ENCODE assay signal across 16 cellular contexts in genomic region chr10:102314801-102315200, GRCh38.
DNase-seq lines count a peak whose midpoint lies in the region; ATAC-seq, FAIRE-seq and TF ChIP-seq lines count a peak whose summit lies in the region.
"Had no signal": no experiment of that assay in that cellular context is flagged by ENCODE, and none has a peak within 500 bp of the region (broad histone marks: within the 10 kb centered on the region; RNA-seq: fewer than 3 reads in every experiment).

No MANE protein-coding gene starts in this region.

- H3K23ac ChIP-seq in H1 (ENCODE audit: insufficient read length): no peak overlapping the region

- H3K4me2 ChIP-seq in H1 (ENCODE audit: insufficient read depth in 1 of 2, low read depth in 2 of 2, low read length in 2 of 2): no peak overlapping the region
- H3K4me2 ChIP-seq: GM23338, KMS-11 had no signal

- no peak for TF ChIP-seq RAD21 in H1 (IDR thresholded peaks at IDR 0.05 in 1 of 2, conservative IDR thresholded peaks at IDR 0.05 in 1 of 2; ENCODE audit: low read depth in 2 of 2, low read length in 2 of 2)

- H3K27me3 Mint-ChIP-seq in activated T-cell treated with anti-CD3 and anti-CD28 coated beads, Interleukin-2, amount 50 U/mL, for 72 hours (ENCODE audit: low read depth): no peaks in the 10 kb centered on the region

- H3K4me1 ChIP-seq in H1 (replicated peaks in 1 of 4; ENCODE audit: control insufficient read depth in 3 of 4, insufficient read depth in 4 of 4, low read length in 3 of 4): peaks cover 0 to 3% (median 0%) of the 10 kb centered on the region in 4 experiments; a peak in 1 of 7 replicates

- no peak overlapping the region for H3K4me3 Mint-ChIP-seq in activated T-cell treated with anti-CD3 and anti-CD28 coated beads, Interleukin-2, amount 50 U/mL, for 72 hours
- H3K4me3 Mint-ChIP-seq: CD8-positive, alpha-beta T cell; GM23338; H9 had no signal

- H4K20me1 ChIP-seq in H1 (replicated peaks in 1 of 2; ENCODE audit: control insufficient read depth in 1 of 2, insufficient read depth in 2 of 2, low read length in 2 of 2): peaks cover 2 to 3% of the 10 kb centered on the region in 2 experiments

- H2BK5ac ChIP-seq in H1 (ENCODE audit: low read depth, low read length): no peak overlapping the region

- no peak for DNase-seq in activated T-cell treated with anti-CD3 and anti-CD28 coated beads, Interleukin-2, amount 50 U/mL, for 72 hours
- DNase-seq in activated T-cell treated with anti-CD3 and anti-CD28 coated beads, Interleukin-2, amount 50 U/mL, for 1 hour: no peak
- DNase-seq in G401 (ENCODE audit: low spot score) (peak; percentile 61), H1 (ENCODE audit: low read depth in 1 of 2, low spot score in 2 of 2) (no peak)
- DNase-seq: ACHN; CD8-positive, alpha-beta T cell; COR-L47; H9 had no signal

- no peak overlapping the region for H3K9ac ChIP-seq in H1 (replicated peaks in 1 of 4; ENCODE audit: extremely low read depth in 1 of 4, low read depth in 3 of 4, low read length in 3 of 4)
- H3K9ac ChIP-seq: KMS-11 had no signal

- ATAC-seq in activated T-cell treated with anti-CD3 and anti-CD28 coated beads, Interleukin-2, amount 50 U/mL, for 72 hours (replicated peaks in 1 of 2): no peak
- ATAC-seq in HG02938 (IDR thresholded peaks at IDR 0.05; ENCODE audit: unreplicated experiment) (no peak), HG03432 (IDR thresholded peaks at IDR 0.05; ENCODE audit: unreplicated experiment) (no peak), GM19395 (IDR thresholded peaks at IDR 0.05; ENCODE audit: unreplicated experiment) (no peak)
- ATAC-seq: CD8-positive, alpha-beta T cell; GM12878; GM23338; HepG2 had no signal

- no peak overlapping the region for H2BK12ac ChIP-seq in H1 (ENCODE audit: low read depth, low read length)

- no peak for TF ChIP-seq POLR2A in H1 (IDR thresholded peaks at IDR 0.05; ENCODE audit: control extremely low read depth in 1 of 2, low read depth in 2 of 2, low read length in 2 of 2)

- in situ Hi-C loops in G401 (cut with HindIII; ENCODE audit: low sequenced_read_pairs): no loop called here

- H2BK15ac ChIP-seq in H1 (ENCODE audit: low read length): no peak overlapping the region

- no peak for FAIRE-seq in H1 (lab: Jason Lieb, UNC)
- FAIRE-seq: GM12878 had no signal

- no peak overlapping the region for H3K4me3 ChIP-seq in H1 (ENCODE audit: extremely low read depth in 1 of 4, insufficient read depth in 2 of 4, low read depth in 3 of 4, low read length in 4 of 4)
- H3K4me3 ChIP-seq: GM12878, GM23338 had no signal

- H4K8ac ChIP-seq in H1 (ENCODE audit: extremely low read depth, insufficient read depth, low read length): no peak overlapping the region

- H2BK20ac ChIP-seq in H1 (ENCODE audit: low read length): no peak overlapping the region

- no peak overlapping the region for H3K14ac ChIP-seq in H1 (ENCODE audit: insufficient read length)

- peaks cover 0 to 4% of the 10 kb centered on the region in 2 experiments; a peak in 1 of 4 replicates for H3K79me2 ChIP-seq in H1 (ENCODE audit: control insufficient read depth in 1 of 2, insufficient read depth in 2 of 2, low read length in 2 of 2)

- no peaks in the 10 kb centered on the region; the same call in 1 of the 2 replicates for H3K23me2 ChIP-seq in H1 (ENCODE audit: low read depth, low read length)

- TF ChIP-seq CTCF in H1 (IDR thresholded peaks at IDR 0.05; ENCODE audit: control extremely low read depth in 1 of 3, insufficient read depth in 1 of 3, low read depth in 1 of 3, low read length in 3 of 3): no peak

- TF ChIP-seq EP300 in H1 (IDR thresholded peaks at IDR 0.05; ENCODE audit: borderline replicate concordance in 1 of 2, low read depth in 2 of 2, low read length in 2 of 2): no peak

- no peak overlapping the region for H2AFZ ChIP-seq in H1 (ENCODE audit: low read length)
- H2AFZ ChIP-seq: GM23338 had no signal

- no peak overlapping the region for H3K18ac ChIP-seq in H1 (ENCODE audit: extremely low read depth, low read length)

- 86% methylated on average over 1 of the region's 1 CpG; no CpG with 5 or more reads in 1 of the 2 experiments for WGBS in H1 (ENCODE audit: extremely low coverage in 1 of 2, insufficient coverage in 1 of 2, insufficient read length in 1 of 2, insufficient replicate concordance in 2 of 2, low coverage in 1 of 2, low lambda C conversion rate in 2 of 2, missing lambda C conversion rate in 1 of 2), 2 experiments

- H3K36me3 Mint-ChIP-seq in activated T-cell treated with anti-CD3 and anti-CD28 coated beads, Interleukin-2, amount 50 U/mL, for 72 hours (ENCODE audit: insufficient read depth in 2 of 2): no peaks in the 10 kb centered on the region

- no peak overlapping the region for H4K91ac ChIP-seq in H1 (replicated peaks; ENCODE audit: insufficient read length, low read length)

- no peaks in the 10 kb centered on the region for H3K36me3 ChIP-seq in H1 (ENCODE audit: control insufficient read depth in 2 of 4, insufficient read depth in 4 of 4, low read length in 3 of 4)

- H3K9me3 ChIP-seq in H1 (ENCODE audit: insufficient read depth in 2 of 2, low read depth in 1 of 2, low read length in 1 of 2): no peaks in the 10 kb centered on the region

- peaks cover 42% of the 10 kb centered on the region for H3K4me1 Mint-ChIP-seq in activated T-cell treated with anti-CD3 and anti-CD28 coated beads, Interleukin-2, amount 50 U/mL, for 72 hours (ENCODE audit: low read depth)

- no peak overlapping the region for H3K56ac ChIP-seq in H1 (replicated peaks; ENCODE audit: insufficient read length, low read depth, low read length)

- H3K27me3 ChIP-seq in H1 (replicated peaks in 1 of 4; ENCODE audit: control insufficient read depth in 3 of 4, extremely low read depth in 1 of 4, insufficient read depth in 3 of 4, low read length in 3 of 4): no peaks in the 10 kb centered on the region; a peak in 1 of 7 replicates

- POLR2A ChIA-PET in H1 (lab: Charles Lee; ENCODE audit: partially characterized antibody): no interaction called here

- no peak overlapping the region for H3K4ac ChIP-seq in H1 (replicated peaks; ENCODE audit: insufficient read length, low read depth, low read length)

- no peak overlapping the region for H4K5ac ChIP-seq in H1 (ENCODE audit: insufficient read length, low read depth, low read length)

- CTCF ChIA-PET in H1 (lab: Charles Lee; ENCODE audit: partially characterized antibody): interaction anchor here (0.7 to 2.3 kb wide), 3 partner anchors 21 to 40 kb away, joined by 3 to 6 read pairs (median 4); no protein-coding TSS in a partner anchor

- H3K9me3 Mint-ChIP-seq in activated T-cell treated with anti-CD3 and anti-CD28 coated beads, Interleukin-2, amount 50 U/mL, for 72 hours: no peaks in the 10 kb centered on the region
- H3K9me3 Mint-ChIP-seq: CD8-positive, alpha-beta T cell; GM23338; H9 had no signal

- H2BK120ac ChIP-seq in H1 (replicated peaks; ENCODE audit: low read depth, low read length): no peak overlapping the region

- H3K27ac Mint-ChIP-seq in activated T-cell treated with anti-CD3 and anti-CD28 coated beads, Interleukin-2, amount 50 U/mL, for 72 hours: peak overlapping the region; percentile 27
- H3K27ac Mint-ChIP-seq: CD8-positive, alpha-beta T cell; GM23338; H9 had no signal

- H2AK5ac ChIP-seq in H1 (ENCODE audit: low read depth, low read length): no peak overlapping the region

- H3K79me1 ChIP-seq in H1 (ENCODE audit: low read depth, low read length): no peaks in the 10 kb centered on the region

- no peak overlapping the region for H3K27ac ChIP-seq in H1 (ENCODE audit: low read depth, low read length)
- H3K27ac ChIP-seq: C4-2B, KMS-11 had no signal

TF ChIP-seq in H1, 55 proteins besides CTCF, POLR2A, EP300 and RAD21:
- TF ChIP-seq YY1 (IDR thresholded peaks at IDR 0.05; ENCODE audit: low read depth, low read length): peak; percentile 39; the same call in 1 of the 2 replicates
- no peak for TF ChIP-seq RBBP5 (IDR thresholded peaks at IDR 0.05; ENCODE audit: borderline replicate concordance, low read depth, low read length)
